24 cellular contexts compared by ENCODE assay signal in genomic region chr1:247043406-247043805, GRCh38. TPM values are rescaled to one million over a fixed set of nuclear protein-coding genes. Genes with fewer than 3 reads are reported as not detected.
"Had no signal": no experiment of that assay in that cellular context is flagged by ENCODE, and none has a peak within 500 bp of the region (broad histone marks: within the 10 kb centered on the region; RNA-seq: fewer than 3 reads in every experiment).

No MANE protein-coding gene starts in this region.

- H3K27ac ChIP-seq: brain microvascular endothelial cell, pancreas, thyroid gland had no signal

- H3K4me3 Mint-ChIP-seq: activated CD8-positive, alpha-beta T cell treated with anti-CD3 and anti-CD28 coated beads, Interleukin-2, amount 10 ng/mL, durations not matched to agents 7 days and 5 days; activated naive CD4-positive, alpha-beta T cell treated with anti-CD3 and anti-CD28 coated beads for 36 hours; activated naive CD8-positive, alpha-beta T cell treated with anti-CD3 and anti-CD28 coated beads, Interleukin-2, amount 50 U/mL, for 24 hours; activated T-cell treated with anti-CD3 and anti-CD28 coated beads, Interleukin-2, amount 50 U/mL, for 4 hours had no signal

- H3K27ac Mint-ChIP-seq: activated CD8-positive, alpha-beta T cell treated with anti-CD3 and anti-CD28 coated beads, Interleukin-2, amount 10 ng/mL, durations not matched to agents 7 days and 5 days; activated naive CD4-positive, alpha-beta T cell treated with anti-CD3 and anti-CD28 coated beads for 36 hours; activated naive CD8-positive, alpha-beta T cell treated with anti-CD3 and anti-CD28 coated beads, Interleukin-2, amount 50 U/mL, for 24 hours; naive thymus-derived CD8-positive, alpha-beta T cell had no signal

- H3K9me3 ChIP-seq: pancreas, thyroid gland had no signal

- H3K4me1 ChIP-seq: pancreas, thyroid gland had no signal

- H3K27me3 Mint-ChIP-seq: activated naive CD8-positive, alpha-beta T cell treated with anti-CD3 and anti-CD28 coated beads, Interleukin-2, amount 50 U/mL, for 24 hours; naive thymus-derived CD8-positive, alpha-beta T cell had no signal

- ATAC-seq: activated CD8-positive, alpha-beta T cell treated with anti-CD3 and anti-CD28 coated beads, Interleukin-2, amount 10 ng/mL, durations not matched to agents 7 days and 5 days; activated naive CD8-positive, alpha-beta T cell treated with anti-CD3 and anti-CD28 coated beads, Interleukin-2, amount 50 U/mL, for 24 hours; activated T-cell treated with anti-CD3 and anti-CD28 coated beads, Interleukin-2, amount 50 U/mL, for 4 hours; naive thymus-derived CD8-positive, alpha-beta T cell; pancreas; SK-N-SH treated with all-trans-retinoic acid at 6 μM for 48 hours had no signal

- H3K27me3 ChIP-seq: brain microvascular endothelial cell, pancreas, thyroid gland had no signal

- FAIRE-seq: pancreas, urothelium cell line had no signal

- H3K4me1 Mint-ChIP-seq: activated naive CD8-positive, alpha-beta T cell treated with anti-CD3 and anti-CD28 coated beads, Interleukin-2, amount 50 U/mL, for 24 hours had no signal

- H3K36me3 ChIP-seq: brain microvascular endothelial cell had no signal

- H3K4me3 ChIP-seq: pancreas, thyroid gland had no signal

- DNase-seq: activated CD4-positive, alpha-beta T cell treated with anti-CD3 and anti-CD28 coated beads for 48 hours; activated CD4-positive, CD25-positive, alpha-beta regulatory T cell; activated CD8-positive, alpha-beta T cell treated with anti-CD3 and anti-CD28 coated beads, Interleukin-2, amount 10 ng/mL, durations not matched to agents 7 days and 5 days; activated naive CD4-positive, alpha-beta T cell treated with anti-CD3 and anti-CD28 coated beads for 36 hours; activated naive CD8-positive, alpha-beta T cell treated with anti-CD3 and anti-CD28 coated beads, Interleukin-2, amount 50 U/mL, for 24 hours; activated T-cell treated with anti-CD3 and anti-CD28 coated beads, Interleukin-2, amount 50 U/mL, for 4 hours; anterior cingulate cortex; brain microvascular endothelial cell; central memory CD4-positive, alpha-beta T cell; effector CD8-positive, alpha-beta T cell; foreskin fibroblast; glutamatergic neuron; kidney glomerular epithelial cell; mesendoderm; naive thymus-derived CD8-positive, alpha-beta T cell; pancreas; stimulated activated CD8-positive, alpha-beta memory T cell treated with anti-CD3 and anti-CD28 coated beads, Interleukin-4, amount 100 ng/mL, for 48 hours; stimulated activated naive CD4-positive, alpha-beta T cell; T-helper 1 cell; T-helper 9 cell; thyroid gland had no signal

RNA-seq across cellular contexts. Expression of gene ZNF695, which starts 35.5 kb away (rescaled TPM):
- total RNA-seq: lower leg skin; naive thymus-derived CD8-positive, alpha-beta T cell had no signal
- polyA plus RNA-seq: naive thymus-derived CD8-positive, alpha-beta T cell; pancreas had no signal
